8 cellular contexts compared by ENCODE assay signal in the genomic region with DNA sequence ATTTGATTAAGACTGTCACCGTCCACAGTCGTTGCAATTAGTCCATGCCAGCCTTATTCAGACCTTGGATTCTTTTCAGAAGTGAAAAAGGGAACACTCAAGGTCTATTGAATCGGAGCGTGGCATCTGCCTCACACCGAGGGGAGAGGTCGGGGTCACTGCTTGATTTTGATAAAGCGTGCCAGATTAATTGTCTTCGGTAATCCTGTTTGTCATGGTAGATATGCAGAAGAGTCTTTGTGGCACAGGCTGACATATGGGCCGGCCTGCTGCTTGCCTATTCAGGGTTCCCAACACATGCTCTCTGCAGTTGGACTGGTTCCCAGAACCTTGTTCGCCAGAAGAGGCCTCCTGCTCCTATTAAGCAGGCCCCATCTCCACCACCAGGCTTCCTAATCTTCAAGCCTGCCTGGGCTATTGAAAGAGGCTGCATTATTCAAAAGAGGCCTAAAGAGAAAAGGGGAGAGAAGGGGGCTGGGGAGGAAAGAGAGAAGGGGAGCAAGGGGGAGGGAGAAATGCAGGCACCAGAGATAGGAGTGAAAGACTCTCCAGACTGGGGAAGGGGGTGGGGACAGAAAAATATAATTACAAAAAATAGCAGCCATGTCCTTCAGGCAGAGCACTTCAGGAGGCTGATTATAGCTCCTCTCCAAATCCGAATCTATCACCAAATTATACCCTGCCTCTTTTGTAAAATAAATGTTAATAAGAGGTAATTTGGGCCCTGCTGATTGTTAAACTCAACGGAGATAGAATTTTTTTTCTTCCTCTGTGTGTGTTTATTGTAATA.
DNase-seq lines count a peak whose midpoint lies in the region; ATAC-seq, FAIRE-seq and TF ChIP-seq lines count a peak whose summit lies in the region.

No MANE protein-coding gene starts in this region.

- H3K9me3 Mint-ChIP-seq in neural progenitor cell, result peaks cover 5% of the 10 kb centered on the region

- no peaks in the 10 kb centered on the region for H3K9me3 ChIP-seq in neural progenitor cell (ENCODE audit: low read depth)

- peaks cover 42% of the 10 kb centered on the region for H3K4me1 Mint-ChIP-seq in neural progenitor cell

- DNase-seq in Daoy (ENCODE audit: low read depth) (peak; percentile 59), NCI-H446 (lab: John Stamatoyannopoulos, UW) (peak; percentile 98 to 99), epidermal melanocyte (ENCODE audit: insufficient read length, low spot score) (peak; percentile 31), neural progenitor cell (ENCODE audit: low spot score) (peak; percentile 56), LoVo (ENCODE audit: low spot score) (no peak), HTR-8/SVneo (ENCODE audit: insufficient read length, low spot score) (no peak)

- peaks cover 22% of the 10 kb centered on the region for H3K4me1 ChIP-seq in neural progenitor cell

- peak; percentile 4 for TF ChIP-seq CTCF in neural progenitor cell (IDR thresholded peaks at IDR 0.05)

- H3K27me3 Mint-ChIP-seq in neural progenitor cell (ENCODE audit: insufficient read depth, low read depth), result peaks cover 21% of the 10 kb centered on the region

- peak overlapping the region; percentile 88 for H3K27ac Mint-ChIP-seq in neural progenitor cell

- no peaks in the 10 kb centered on the region for H3K79me2 ChIP-seq in neural progenitor cell (ENCODE audit: low read depth)

- no peak for ATAC-seq in GM18868 (IDR thresholded peaks at IDR 0.05; ENCODE audit: unreplicated experiment)
- no peak for ATAC-seq in GM21515 (IDR thresholded peaks at IDR 0.05; ENCODE audit: unreplicated experiment)

- no peak overlapping the region for H3K9ac ChIP-seq in neural progenitor cell

- H2AFZ ChIP-seq in neural progenitor cell (replicated peaks), result peak overlapping the region; percentile 18

- H3K27ac ChIP-seq in neural progenitor cell, result peak overlapping the region; percentile 41

- H3K27me3 ChIP-seq in neural progenitor cell, result no peaks in the 10 kb centered on the region

- H3F3A ChIP-seq in neural progenitor cell (ENCODE audit: low read depth), result peaks cover 16% of the 10 kb centered on the region

- no peaks in the 10 kb centered on the region for H3K36me3 Mint-ChIP-seq in neural progenitor cell

- H3K36me3 ChIP-seq in neural progenitor cell, result no peaks in the 10 kb centered on the region

- no peaks in the 10 kb centered on the region for H4K20me1 ChIP-seq in neural progenitor cell (ENCODE audit: low read depth)

- H3K4me2 ChIP-seq in neural progenitor cell, result peak overlapping the region; percentile 49

- no peak for FAIRE-seq in HTR-8/SVneo (lab: Jason Lieb, UNC)

- peak overlapping the region; percentile 33 for H3K4me3 Mint-ChIP-seq in neural progenitor cell

- no peak overlapping the region for H3K4me3 ChIP-seq in neural progenitor cell

Comparison
In these comparisons a context has a peak if more than half of its experiments do, and no peak if none do; other contexts are left out.
1. DNase-seq: peak in Daoy (single experiment), NCI-H446 (2 of 2), epidermal melanocyte (single experiment) and neural progenitor cell (single experiment); none in LoVo (single experiment) and HTR-8/SVneo (single experiment).